Comparison of ENCODE assay signal across 8 cellular contexts in genomic region chr6:34237722-34238506, GRCh38. TPM values are rescaled to one million over a fixed set of nuclear protein-coding genes. Genes with fewer than 3 reads are reported as not detected.
DNase-seq lines count a peak whose midpoint lies in the region; TF ChIP-seq lines count a peak whose summit lies in the region.

No MANE protein-coding gene starts in this region.

- H3K36me3 ChIP-seq in duodenal mucosa (ENCODE audit: control insufficient read depth in 1 of 2, insufficient read depth in 2 of 2, low read length in 2 of 2) = peaks cover 19 to 22% of the 10 kb centered on the region in 2 donors

- H3K4me3 ChIP-seq in NB4 (ENCODE audit: low read depth, low read length) = peak overlapping the region; percentile 72
- peak overlapping the region; percentile 73 to 80 for H3K4me3 ChIP-seq in duodenal mucosa (ENCODE audit: low read depth in 1 of 2, low read length in 2 of 2)

- peak overlapping the region; percentile 87 for H3K4me3 Mint-ChIP-seq in activated CD4-positive, alpha-beta T cell treated with anti-CD3 and anti-CD28 coated beads, Interleukin-2, amount 10 ng/mL, durations not matched to agents 24 days and 14 days

- TF ChIP-seq CTCF in GM13977 (IDR thresholded peaks at IDR 0.05; ENCODE audit: extremely low read depth, insufficient read depth, missing control alignments) = peak; percentile 36
- peak; percentile 37 for TF ChIP-seq CTCF in NB4 (IDR thresholded peaks at IDR 0.05; ENCODE audit: low read depth, low read length)

- in situ Hi-C loops in ACHN (cut with HindIII; ENCODE audit: low pct_ligation_motif_present, low pct_unique_long_range_greater_than_20kb, low sequenced_read_pairs) = no loop called here
- in situ Hi-C loops in GM13977 (cut with MboI; ENCODE audit: low pct_unique_long_range_greater_than_20kb, low sequenced_read_pairs, unreplicated experiment) = loop anchor here (25.0 kb wide), 1 partner anchor 374 kb away; no protein-coding TSS in a partner anchor

- no peaks in the 10 kb centered on the region for H3K9me3 ChIP-seq in duodenal mucosa (ENCODE audit: control insufficient read depth in 1 of 2, low read length in 2 of 2)

- peak overlapping the region; percentile 95 for H3K27ac Mint-ChIP-seq in activated CD4-positive, alpha-beta T cell treated with anti-CD3 and anti-CD28 coated beads, Interleukin-2, amount 10 ng/mL, durations not matched to agents 24 days and 14 days

- DNase-seq in ACHN (peak; percentile 68), GM13977 (ENCODE audit: low spot score) (peak; percentile 76), NB4 (ENCODE audit: low read depth) (peak; percentile 93), medulla oblongata (ENCODE audit: extremely low spot score) (peak; percentile 48), A172 (ENCODE audit: low spot score) (no peak)
- peak; percentile 94 for DNase-seq in activated CD4-positive, alpha-beta T cell treated with anti-CD3 and anti-CD28 coated beads, Interleukin-2, amount 10 ng/mL, durations not matched to agents 24 days and 14 days
- peak; percentile 55 for DNase-seq in stimulated activated CD8-positive, alpha-beta memory T cell treated with anti-CD3 and anti-CD28 coated beads, Interleukin-7, amount 100 ng/mL, for 24 hours (ENCODE audit: low read depth)

- peaks cover 29 to 30% of the 10 kb centered on the region in 2 donors for H3K4me1 ChIP-seq in duodenal mucosa (ENCODE audit: control insufficient read depth in 1 of 2, insufficient read depth in 2 of 2, low read length in 2 of 2)

- no peak overlapping the region for H3K27ac ChIP-seq in duodenal mucosa (ENCODE audit: low read depth, low read length)

- no peaks in the 10 kb centered on the region for H3K27me3 ChIP-seq in duodenal mucosa (ENCODE audit: control insufficient read depth in 1 of 2, insufficient read depth in 2 of 2, low read length in 2 of 2)

- H3K9ac ChIP-seq in duodenal mucosa (ENCODE audit: low read depth in 1 of 2, low read length in 2 of 2) = peak overlapping the region; percentile 65 to 74

- H3K36me3 Mint-ChIP-seq in activated CD4-positive, alpha-beta T cell treated with anti-CD3 and anti-CD28 coated beads, Interleukin-2, amount 10 ng/mL, durations not matched to agents 24 days and 14 days (ENCODE audit: low read depth) = peaks cover 46% of the 10 kb centered on the region

- H3K27me3 Mint-ChIP-seq in activated CD4-positive, alpha-beta T cell treated with anti-CD3 and anti-CD28 coated beads, Interleukin-2, amount 10 ng/mL, durations not matched to agents 24 days and 14 days = no peaks in the 10 kb centered on the region

- H3K4me1 Mint-ChIP-seq in activated CD4-positive, alpha-beta T cell treated with anti-CD3 and anti-CD28 coated beads, Interleukin-2, amount 10 ng/mL, durations not matched to agents 24 days and 14 days = peaks cover 46% of the 10 kb centered on the region

- TF ChIP-seq POLR2A in NB4 (IDR thresholded peaks at IDR 0.05; ENCODE audit: extremely low read depth, insufficient read length) = no peak

- intact Hi-C loops in activated CD4-positive, alpha-beta T cell treated with anti-CD3 and anti-CD28 coated beads, Interleukin-2, amount 10 ng/mL, durations not matched to agents 24 days and 14 days (cut with micrococcal nuclease) = loop anchor here (10.0 kb wide), 1 partner anchor 453 kb away; the partner anchor contains the start of gene LEMD2

- no peaks in the 10 kb centered on the region for H3K9me3 Mint-ChIP-seq in activated CD4-positive, alpha-beta T cell treated with anti-CD3 and anti-CD28 coated beads, Interleukin-2, amount 10 ng/mL, durations not matched to agents 24 days and 14 days

RNA-seq across cellular contexts. Expression of gene HMGA1, which starts 1.2 kb away (rescaled TPM):
- total RNA-seq in activated CD4-positive, alpha-beta T cell treated with anti-CD3 and anti-CD28 coated beads, Interleukin-2, amount 10 ng/mL, durations not matched to agents 24 days and 14 days = 509 and 520 TPM in 2 replicates
- total RNA-seq in A172 (2014; rRNA removed; shearing (Covaris generic)) = 72.3 and 117 TPM in 2 replicates

RNA-seq across cellular contexts. Expression of gene SMIM29, which starts 10.9 kb away (rescaled TPM):
- total RNA-seq in activated CD4-positive, alpha-beta T cell treated with anti-CD3 and anti-CD28 coated beads, Interleukin-2, amount 10 ng/mL, durations not matched to agents 24 days and 14 days = 12.6 and 13.5 TPM in 2 replicates
- total RNA-seq in A172 (2014; rRNA removed; shearing (Covaris generic)) = 49.6 and 70.8 TPM in 2 replicates
